In the genomic region with DNA sequence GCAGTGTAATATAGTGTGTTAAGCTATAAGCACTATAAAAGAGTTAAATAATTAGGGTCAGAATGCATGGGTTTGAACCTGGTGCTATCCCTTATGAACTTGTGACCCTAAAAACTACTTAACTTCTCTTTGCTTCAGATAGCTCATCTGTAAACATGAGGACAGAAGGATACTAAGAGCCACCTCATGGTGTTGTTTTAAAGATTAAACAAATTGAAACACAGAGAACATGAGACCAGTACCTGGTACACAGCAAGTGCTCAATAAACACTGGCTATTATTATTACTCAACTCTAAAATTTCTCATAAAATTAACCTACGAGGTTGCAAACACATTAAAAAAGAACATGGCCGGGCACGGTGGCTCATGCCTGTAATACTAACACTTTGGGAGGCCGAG, we compare ENCODE assay signal across 33 cellular contexts.
"Had no signal": no experiment of that assay in that cellular context is flagged by ENCODE, and none has a peak within 500 bp of the region (broad histone marks: within the 10 kb centered on the region; RNA-seq: fewer than 3 reads in every experiment).

No MANE protein-coding gene starts in this region.

- H3K27ac Mint-ChIP-seq: activated CD4-positive, alpha-beta memory T cell treated with anti-CD3 and anti-CD28 coated beads, Interleukin-2, amount 10 ng/mL, durations not matched to agents 7 days and 5 days; activated CD4-positive, alpha-beta T cell treated with anti-CD3 and anti-CD28 coated beads, Interleukin-2, amount 10 ng/mL, durations not matched to agents 7 days and 5 days; activated naive CD8-positive, alpha-beta T cell treated with anti-CD3 and anti-CD28 coated beads for 36 hours; activated naive CD8-positive, alpha-beta T cell treated with anti-CD3 and anti-CD28 coated beads, Interleukin-2, amount 50 U/mL, for 24 hours; activated T-cell treated with anti-CD3 and anti-CD28 coated beads, Interleukin-2, amount 50 U/mL, for 24 hours; activated T-cell treated with anti-CD3 and anti-CD28 coated beads, Interleukin-2, amount 50 U/mL, for 72 hours; brain; dendritic cell treated with granulocyte-macrophage colony-stimulating factor and Interleukin-4, amounts not matched to agents 40 ng/mL and 50 ng/mL, for 4 days; endodermal cell had no signal

- H3K4me1 ChIP-seq: breast epithelium had no signal

- H3K4me3 ChIP-seq: adrenal gland, breast epithelium, cardiac muscle cell, coronary artery, dorsolateral prefrontal cortex, esophagus muscularis mucosa, gastrocnemius medialis, heart right ventricle had no signal

- ATAC-seq: activated naive CD8-positive, alpha-beta T cell treated with anti-CD3 and anti-CD28 coated beads, Interleukin-2, amount 50 U/mL, for 24 hours; activated T-cell treated with anti-CD3 and anti-CD28 coated beads, Interleukin-2, amount 50 U/mL, for 72 hours; foreskin keratinocyte; gastrocnemius medialis; heart right ventricle had no signal

- H3K27me3 ChIP-seq: adrenal gland, breast epithelium, cardiac muscle cell, dorsolateral prefrontal cortex, esophagus muscularis mucosa, foreskin keratinocyte, gastrocnemius medialis, heart right ventricle had no signal

- H3K27me3 Mint-ChIP-seq: activated CD4-positive, alpha-beta memory T cell treated with anti-CD3 and anti-CD28 coated beads, Interleukin-2, amount 10 ng/mL, durations not matched to agents 7 days and 5 days; activated CD4-positive, alpha-beta T cell treated with anti-CD3 and anti-CD28 coated beads, Interleukin-2, amount 10 ng/mL, durations not matched to agents 7 days and 5 days; activated naive CD8-positive, alpha-beta T cell treated with anti-CD3 and anti-CD28 coated beads for 36 hours; activated naive CD8-positive, alpha-beta T cell treated with anti-CD3 and anti-CD28 coated beads, Interleukin-2, amount 50 U/mL, for 24 hours; activated T-cell treated with anti-CD3 and anti-CD28 coated beads, Interleukin-2, amount 50 U/mL, for 24 hours; brain; dendritic cell treated with granulocyte-macrophage colony-stimulating factor and Interleukin-4, amounts not matched to agents 40 ng/mL and 50 ng/mL, for 4 days had no signal

- H3K36me3 Mint-ChIP-seq: activated naive CD8-positive, alpha-beta T cell treated with anti-CD3 and anti-CD28 coated beads for 36 hours; brain had no signal

- H3K36me3 ChIP-seq: adrenal gland, breast epithelium, cardiac muscle cell, esophagus muscularis mucosa, gastrocnemius medialis, heart right ventricle had no signal

- H3K4me1 Mint-ChIP-seq: activated CD4-positive, alpha-beta memory T cell treated with anti-CD3 and anti-CD28 coated beads, Interleukin-2, amount 10 ng/mL, durations not matched to agents 7 days and 5 days; endodermal cell had no signal

- H3K9me3 ChIP-seq: adrenal gland, breast epithelium, esophagus muscularis mucosa, gastrocnemius medialis, heart right ventricle had no signal

- DNase-seq: activated CD4-positive, alpha-beta memory T cell treated with anti-CD3 and anti-CD28 coated beads, Interleukin-2, amount 10 ng/mL, durations not matched to agents 7 days and 5 days; activated CD4-positive, alpha-beta T cell treated with anti-CD3 and anti-CD28 coated beads for 1 hour; activated CD4-positive, alpha-beta T cell treated with anti-CD3 and anti-CD28 coated beads for 4 hours; activated CD4-positive, alpha-beta T cell treated with anti-CD3 and anti-CD28 coated beads, Interleukin-2, amount 10 ng/mL, durations not matched to agents 7 days and 5 days; activated CD4-positive, alpha-beta T cell treated with anti-CD3 and anti-CD28 coated beads, Interleukin-2, amount 50 U/mL, for 4 hours; activated CD4-positive, CD25-positive, alpha-beta regulatory T cell; activated CD8-positive, alpha-beta memory T cell treated with anti-CD3 and anti-CD28 coated beads, Interleukin-2, amount 50 U/mL, for 48 hours; activated gamma-delta T cell; activated naive CD4-positive, alpha-beta T cell; activated naive CD4-positive, alpha-beta T cell treated with anti-CD3 and anti-CD28 coated beads, Interleukin-2, amount 50 U/mL, for 16 hours; activated naive CD8-positive, alpha-beta T cell treated with anti-CD3 and anti-CD28 coated beads for 36 hours; activated naive CD8-positive, alpha-beta T cell treated with anti-CD3 and anti-CD28 coated beads, Interleukin-2, amount 50 U/mL, for 24 hours; activated T-cell treated with anti-CD3 and anti-CD28 coated beads for 4 hours; activated T-cell treated with anti-CD3 and anti-CD28 coated beads, Interleukin-2, amount 50 U/mL, for 24 hours; activated T-cell treated with anti-CD3 and anti-CD28 coated beads, Interleukin-2, amount 50 U/mL, for 72 hours; adrenal gland; amygdala; aorta; central memory CD4-positive, alpha-beta T cell; dorsolateral prefrontal cortex; effector memory CD4-positive, alpha-beta T cell; endodermal cell; erythroblast; foreskin keratinocyte; gastrocnemius medialis; heart right ventricle; T-helper 2 cell had no signal

- H3K9me3 Mint-ChIP-seq: activated CD4-positive, alpha-beta memory T cell treated with anti-CD3 and anti-CD28 coated beads, Interleukin-2, amount 10 ng/mL, durations not matched to agents 7 days and 5 days; activated CD4-positive, alpha-beta T cell treated with anti-CD3 and anti-CD28 coated beads, Interleukin-2, amount 10 ng/mL, durations not matched to agents 7 days and 5 days; activated naive CD8-positive, alpha-beta T cell treated with anti-CD3 and anti-CD28 coated beads for 36 hours; activated naive CD8-positive, alpha-beta T cell treated with anti-CD3 and anti-CD28 coated beads, Interleukin-2, amount 50 U/mL, for 24 hours; activated T-cell treated with anti-CD3 and anti-CD28 coated beads, Interleukin-2, amount 50 U/mL, for 24 hours; activated T-cell treated with anti-CD3 and anti-CD28 coated beads, Interleukin-2, amount 50 U/mL, for 72 hours; brain; dendritic cell treated with granulocyte-macrophage colony-stimulating factor and Interleukin-4, amounts not matched to agents 40 ng/mL and 50 ng/mL, for 4 days; endodermal cell had no signal

- H3K27ac ChIP-seq: adrenal gland, breast epithelium, coronary artery, dorsolateral prefrontal cortex, esophagus muscularis mucosa, foreskin keratinocyte, gastrocnemius medialis had no signal

- H3K4me3 Mint-ChIP-seq: activated CD4-positive, alpha-beta memory T cell treated with anti-CD3 and anti-CD28 coated beads, Interleukin-2, amount 10 ng/mL, durations not matched to agents 7 days and 5 days; activated CD4-positive, alpha-beta T cell treated with anti-CD3 and anti-CD28 coated beads, Interleukin-2, amount 10 ng/mL, durations not matched to agents 7 days and 5 days; activated naive CD8-positive, alpha-beta T cell treated with anti-CD3 and anti-CD28 coated beads for 36 hours; activated naive CD8-positive, alpha-beta T cell treated with anti-CD3 and anti-CD28 coated beads, Interleukin-2, amount 50 U/mL, for 24 hours; activated T-cell treated with anti-CD3 and anti-CD28 coated beads, Interleukin-2, amount 50 U/mL, for 24 hours; activated T-cell treated with anti-CD3 and anti-CD28 coated beads, Interleukin-2, amount 50 U/mL, for 72 hours; brain; dendritic cell treated with granulocyte-macrophage colony-stimulating factor and Interleukin-4, amounts not matched to agents 40 ng/mL and 50 ng/mL, for 4 days; endodermal cell had no signal
